24 cellular contexts compared by ENCODE assay signal in genomic region chr2:39183673-39184072, GRCh38.
"Had no signal": no experiment of that assay in that cellular context is flagged by ENCODE, and none has a peak within 500 bp of the region (broad histone marks: within the 10 kb centered on the region; RNA-seq: fewer than 3 reads in every experiment).

No MANE protein-coding gene starts in this region.

- H3K4me1 ChIP-seq: left lung, prostate gland, sigmoid colon, spleen, stomach, testis, thyroid gland, upper lobe of right lung had no signal

- H3K27ac ChIP-seq: left lung, ovary, prostate gland, sigmoid colon, spleen, stomach, testis, thyroid gland, upper lobe of right lung had no signal

- FAIRE-seq: islet of Langerhans, kidney, small intestine had no signal

- H3K4me3 ChIP-seq: left lung, lung, ovary, prostate gland, sigmoid colon, spleen, stomach, testis, thyroid gland, upper lobe of right lung had no signal

- H3K9me3 ChIP-seq: left lung, ovary, prostate gland, sigmoid colon, spleen, stomach, testis, thyroid gland, upper lobe of right lung had no signal

- H3K36me3 ChIP-seq: left lung, ovary, prostate gland, sigmoid colon, spleen, stomach, thyroid gland, upper lobe of right lung had no signal

- H3K27me3 ChIP-seq: left lung, ovary, sigmoid colon, spleen, stomach, testis, thyroid gland, upper lobe of right lung had no signal

- DNase-seq: hypothalamus; immature natural killer cell; kidney; left colon; left lung; mesendoderm; naive B cell; natural killer cell; ovary; retina; right cardiac atrium; sigmoid colon; small intestine; spleen; stimulated activated naive B cell treated with anti-CD40 and anti-IgM and Interleukin-4, amounts not matched to agents 10 μg/mL and 1 μg/mL and 100 μg/mL, for 72 hours; stimulated activated naive CD8-positive, alpha-beta T cell treated with anti-CD3 and anti-CD28 coated beads, Interleukin-15, Interleukin-2, amounts not matched to agents 100 U/mL and 50 U/mL, for 24 hours; stomach; testis; thyroid gland; trophoblast cell; upper lobe of right lung had no signal

- ATAC-seq: left colon; left lung; natural killer cell; right cardiac atrium; stimulated activated naive B cell treated with anti-CD40 and anti-IgM and Interleukin-4, amounts not matched to agents 10 μg/mL and 1 μg/mL and 100 μg/mL, for 72 hours; stimulated activated naive CD8-positive, alpha-beta T cell treated with anti-CD3 and anti-CD28 coated beads, Interleukin-15, Interleukin-2, amounts not matched to agents 100 U/mL and 50 U/mL, for 24 hours; upper lobe of right lung had no signal
